8 cellular contexts compared by ENCODE assay signal in the genomic region with DNA sequence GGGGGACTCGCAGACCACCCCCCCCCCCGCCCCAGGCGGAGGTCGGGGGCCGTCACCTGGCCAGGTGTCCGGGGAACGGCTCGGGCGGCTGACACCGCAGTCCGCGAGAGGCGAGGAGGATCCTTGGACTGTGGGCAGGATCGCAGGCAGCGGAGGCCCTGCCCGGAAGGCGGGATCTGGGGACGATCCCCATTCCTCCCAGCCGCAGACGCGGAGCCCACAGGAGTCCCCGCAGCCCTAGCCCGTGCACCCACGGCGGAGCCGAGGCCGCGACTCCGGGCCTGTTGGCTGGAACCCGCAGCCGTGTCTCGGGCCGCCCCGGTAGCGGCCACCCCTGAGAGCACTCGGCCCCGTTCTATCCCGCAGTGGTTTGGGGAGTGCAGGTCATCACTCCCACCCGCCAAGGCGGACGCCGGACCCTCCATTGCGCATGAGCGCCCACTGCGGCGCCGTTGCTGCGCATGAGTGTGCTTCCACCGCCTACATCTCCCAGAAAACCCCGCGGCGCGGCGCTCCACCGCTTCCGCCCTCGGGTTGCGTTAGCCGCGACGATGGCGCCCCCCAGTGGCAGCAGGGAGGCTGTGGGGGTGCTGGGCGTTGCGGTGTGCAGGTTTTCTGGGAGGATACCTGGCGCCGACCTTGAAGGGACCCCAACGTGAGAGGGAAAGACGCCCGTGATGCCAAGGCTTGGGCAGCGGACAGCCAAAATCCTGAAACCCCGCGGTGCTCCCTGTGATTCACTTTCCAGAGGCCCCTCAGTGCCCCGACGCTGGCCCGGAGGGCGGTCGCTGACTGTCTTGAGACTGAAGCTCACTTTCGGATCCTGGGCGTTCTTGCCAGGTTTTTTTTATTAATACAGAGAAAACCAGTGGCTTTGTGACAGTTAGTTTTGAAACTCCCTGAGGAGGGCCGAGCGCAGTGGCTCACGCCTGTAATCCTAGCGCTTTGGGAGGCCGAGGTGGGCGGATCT. TPM values are rescaled to one million over a fixed set of nuclear protein-coding genes. Genes with fewer than 3 reads are reported as not detected.
DNase-seq lines count a peak whose midpoint lies in the region; ATAC-seq and TF ChIP-seq lines count a peak whose summit lies in the region.

No MANE protein-coding gene starts in this region.

- H3K9me2 ChIP-seq in neural cell (ENCODE audit: insufficient read depth, low read length) = no peaks in the 10 kb centered on the region

- no peak for TF ChIP-seq EP300 in neural cell (conservative IDR thresholded peaks at IDR 0.05; ENCODE audit: poor library complexity, severe bottlenecking)

- peak overlapping the region; percentile 76 for H3K4me2 ChIP-seq in neural cell (ENCODE audit: low read length)

- peak; percentile 66 for ATAC-seq in GM21367 (IDR thresholded peaks at IDR 0.05; ENCODE audit: unreplicated experiment)

- H3K9me3 ChIP-seq in neural cell (ENCODE audit: low read length) = no peaks in the 10 kb centered on the region

- in situ Hi-C loops in Caki2 (cut with HindIII; ENCODE audit: low pct_unique_long_range_greater_than_20kb, low sequenced_read_pairs) = no loop called here

- H3K27ac Mint-ChIP-seq in stimulated activated naive CD8-positive, alpha-beta T cell treated with anti-CD3 and anti-CD28 coated beads, Interleukin-15, Interleukin-2, amounts not matched to agents 100 ng/mL and 50 ng/mL, for 24 hours = peak overlapping the region; percentile 79

- peak; percentile 100 for TF ChIP-seq RAD21 in neural cell (conservative IDR thresholded peaks at IDR 0.05)

- H3K36me3 ChIP-seq in neural cell (ENCODE audit: insufficient read depth, low read length) = no peaks in the 10 kb centered on the region

- H3K9me3 Mint-ChIP-seq in stimulated activated naive CD8-positive, alpha-beta T cell treated with anti-CD3 and anti-CD28 coated beads, Interleukin-15, Interleukin-2, amounts not matched to agents 100 ng/mL and 50 ng/mL, for 24 hours = peaks cover 8% of the 10 kb centered on the region

- peaks cover 1% of the 10 kb centered on the region for H3K36me3 Mint-ChIP-seq in stimulated activated naive CD8-positive, alpha-beta T cell treated with anti-CD3 and anti-CD28 coated beads, Interleukin-15, Interleukin-2, amounts not matched to agents 100 ng/mL and 50 ng/mL, for 24 hours (ENCODE audit: low read depth)

- no peaks in the 10 kb centered on the region for H3F3A ChIP-seq in neural cell (ENCODE audit: insufficient read depth, low read length, poor library complexity, severe bottlenecking)

- peak overlapping the region; percentile 88 for H3K4me3 Mint-ChIP-seq in stimulated activated naive CD8-positive, alpha-beta T cell treated with anti-CD3 and anti-CD28 coated beads, Interleukin-15, Interleukin-2, amounts not matched to agents 100 ng/mL and 50 ng/mL, for 24 hours

- H2AFZ ChIP-seq in neural cell (ENCODE audit: low read depth, low read length) = peak overlapping the region; percentile 87

- peak; percentile 86 for TF ChIP-seq CTCF in foreskin fibroblast (IDR thresholded peaks at IDR 0.05; ENCODE audit: low read depth, low read length)
- TF ChIP-seq CTCF in neural cell (IDR thresholded peaks at IDR 0.05; ENCODE audit: poor library complexity, severe bottlenecking) = peak; percentile 100

- H3K79me2 ChIP-seq in neural cell (replicated peaks; ENCODE audit: insufficient read depth, low read length) = peaks cover 3% of the 10 kb centered on the region

- H3K27ac ChIP-seq in neural cell (ENCODE audit: low read length) = peak overlapping the region; percentile 80

- peak; percentile 93 for DNase-seq in Caki2 (ENCODE audit: low read depth)
- DNase-seq in HuH-7.5 (ENCODE audit: low spot score) = peak; percentile 97
- peak; percentile 96 for DNase-seq in RPMI8226
- peak; percentile 98 for DNase-seq in activated gamma-delta T cell treated with anti-CD3 and anti-CD28 coated beads, Interleukin-2, amount 50 U/mL, for 16 hours (ENCODE audit: low read depth)
- peak; percentile 92 to 98 for DNase-seq in foreskin fibroblast

- peak overlapping the region; percentile 89 for H3K9ac ChIP-seq in neural cell (ENCODE audit: low read length)

- H3K27me3 Mint-ChIP-seq in stimulated activated naive CD8-positive, alpha-beta T cell treated with anti-CD3 and anti-CD28 coated beads, Interleukin-15, Interleukin-2, amounts not matched to agents 100 ng/mL and 50 ng/mL, for 24 hours = no peaks in the 10 kb centered on the region

- H3K4me1 Mint-ChIP-seq in stimulated activated naive CD8-positive, alpha-beta T cell treated with anti-CD3 and anti-CD28 coated beads, Interleukin-15, Interleukin-2, amounts not matched to agents 100 ng/mL and 50 ng/mL, for 24 hours (ENCODE audit: low read depth) = peaks cover 20% of the 10 kb centered on the region

- H3K27me3 ChIP-seq in neural cell (ENCODE audit: insufficient read depth, low read depth, low read length) = no peaks in the 10 kb centered on the region

- H3K4me3 ChIP-seq in foreskin fibroblast (ENCODE audit: low read depth in 1 of 2, low read length in 2 of 2) = peak overlapping the region; percentile 82 to 96
- H3K4me3 ChIP-seq in neural cell (ENCODE audit: low read length) = peak overlapping the region; percentile 81

- no peaks in the 10 kb centered on the region for H4K20me1 ChIP-seq in neural cell (ENCODE audit: insufficient read depth)

TF ChIP-seq in neural cell, 6 proteins besides CTCF, POLR2A, EP300 and RAD21:
- TF ChIP-seq SMC3 (conservative IDR thresholded peaks at IDR 0.05; ENCODE audit: poor library complexity) (peak; percentile 95), EZH2 (IDR thresholded peaks at IDR 0.05; ENCODE audit: borderline replicate concordance, insufficient read depth, low read length, poor library complexity, severe bottlenecking) (no peak), MXI1 (conservative IDR thresholded peaks at IDR 0.05; ENCODE audit: poor library complexity, severe bottlenecking) (peak; percentile 83), TAF1 (IDR thresholded peaks at IDR 0.05; ENCODE audit: low read depth) (peak; percentile 74), POLR2AphosphoS5 (IDR thresholded peaks at IDR 0.05) (peak; percentile 92)
- TF ChIP-seq, protein P1, sequence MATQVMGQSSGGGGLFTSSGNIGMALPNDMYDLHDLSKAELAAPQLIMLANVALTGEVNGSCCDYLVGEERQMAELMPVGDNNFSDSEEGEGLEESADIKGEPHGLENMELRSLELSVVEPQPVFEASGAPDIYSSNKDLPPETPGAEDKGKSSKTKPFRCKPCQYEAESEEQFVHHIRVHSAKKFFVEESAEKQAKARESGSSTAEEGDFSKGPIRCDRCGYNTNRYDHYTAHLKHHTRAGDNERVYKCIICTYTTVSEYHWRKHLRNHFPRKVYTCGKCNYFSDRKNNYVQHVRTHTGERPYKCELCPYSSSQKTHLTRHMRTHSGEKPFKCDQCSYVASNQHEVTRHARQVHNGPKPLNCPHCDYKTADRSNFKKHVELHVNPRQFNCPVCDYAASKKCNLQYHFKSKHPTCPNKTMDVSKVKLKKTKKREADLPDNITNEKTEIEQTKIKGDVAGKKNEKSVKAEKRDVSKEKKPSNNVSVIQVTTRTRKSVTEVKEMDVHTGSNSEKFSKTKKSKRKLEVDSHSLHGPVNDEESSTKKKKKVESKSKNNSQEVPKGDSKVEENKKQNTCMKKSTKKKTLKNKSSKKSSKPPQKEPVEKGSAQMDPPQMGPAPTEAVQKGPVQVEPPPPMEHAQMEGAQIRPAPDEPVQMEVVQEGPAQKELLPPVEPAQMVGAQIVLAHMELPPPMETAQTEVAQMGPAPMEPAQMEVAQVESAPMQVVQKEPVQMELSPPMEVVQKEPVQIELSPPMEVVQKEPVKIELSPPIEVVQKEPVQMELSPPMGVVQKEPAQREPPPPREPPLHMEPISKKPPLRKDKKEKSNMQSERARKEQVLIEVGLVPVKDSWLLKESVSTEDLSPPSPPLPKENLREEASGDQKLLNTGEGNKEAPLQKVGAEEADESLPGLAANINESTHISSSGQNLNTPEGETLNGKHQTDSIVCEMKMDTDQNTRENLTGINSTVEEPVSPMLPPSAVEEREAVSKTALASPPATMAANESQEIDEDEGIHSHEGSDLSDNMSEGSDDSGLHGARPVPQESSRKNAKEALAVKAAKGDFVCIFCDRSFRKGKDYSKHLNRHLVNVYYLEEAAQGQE (IDR thresholded peaks at IDR 0.05; ENCODE audit: borderline replicate concordance) = peak; percentile 61

RNA-seq across cellular contexts. Expression of a gene that starts 4.4 kb away (rescaled TPM):
- 18.7 and 23.9 TPM in 2 replicates for total RNA-seq in Caki2 (2014; rRNA removed; shearing (Covaris generic); ENCODE audit: low replicate concordance)
- polyA plus RNA-seq in neural cell = 20.3 and 20.6 TPM in 2 replicates
- 48.4 and 49.7 TPM in 2 replicates for polyA minus RNA-seq in neural cell

RNA-seq across cellular contexts. Expression of a gene that starts 27.9 kb away (rescaled TPM):
- total RNA-seq in Caki2 (2014; rRNA removed; shearing (Covaris generic); ENCODE audit: low replicate concordance) = 27.7 and 34.0 TPM in 2 replicates
- polyA plus RNA-seq in neural cell = 46.4 and 47.2 TPM in 2 replicates
- polyA minus RNA-seq in neural cell = 57.5 and 67.4 TPM in 2 replicates

RNA-seq across cellular contexts. Expression of a gene that starts 56.9 kb away (rescaled TPM):
- total RNA-seq in Caki2 (2014; rRNA removed; shearing (Covaris generic); ENCODE audit: low replicate concordance) = 54.7 and 77.9 TPM in 2 replicates
- polyA plus RNA-seq in neural cell = 399 and 400 TPM in 2 replicates
- 274 and 303 TPM in 2 replicates for polyA minus RNA-seq in neural cell

Comparison
In these comparisons a context has a peak if more than half of its experiments do, and no peak if none do; other contexts are left out.
1. Peak in every context shown above with its lines: DNase-seq, ATAC-seq, H3K4me3 ChIP-seq and H3K27ac ChIP-seq.